In the genomic region with DNA sequence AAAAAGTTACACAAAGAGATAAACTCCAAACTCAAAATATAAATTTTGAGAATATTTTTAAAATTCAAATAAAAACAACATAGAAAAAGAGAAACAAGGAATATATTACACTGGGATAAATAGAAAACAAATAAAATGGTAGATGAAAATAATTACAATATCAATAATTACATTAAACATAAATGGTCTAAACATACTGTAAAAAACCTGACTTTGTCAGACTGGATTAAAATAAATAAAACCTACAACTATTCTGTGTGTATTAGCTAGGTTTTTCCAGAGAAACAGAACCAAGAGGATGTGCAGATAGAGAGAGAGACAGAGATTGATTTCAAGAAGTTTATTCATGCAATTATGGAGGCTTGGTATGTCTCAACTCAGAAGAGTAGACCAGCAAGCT, we compare ENCODE assay signal across 27 cellular contexts.
"Had no signal": no experiment of that assay in that cellular context is flagged by ENCODE, and none has a peak within 500 bp of the region (broad histone marks: within the 10 kb centered on the region; RNA-seq: fewer than 3 reads in every experiment).

No MANE protein-coding gene starts in this region.

- FAIRE-seq: small intestine had no signal

- H3K27ac Mint-ChIP-seq: nephron; neural progenitor cell; progenitor cell of endocrine pancreas; stimulated activated effector memory CD8-positive, alpha-beta T cell treated with anti-CD3 and anti-CD28 coated beads, Interleukin-12 subunit alpha, Interleukin-12 subunit beta, amount 100 ng/mL, for 72 hours; stimulated activated naive CD8-positive, alpha-beta T cell treated with anti-CD3 and anti-CD28 coated beads, Interleukin-15, Interleukin-2, amounts not matched to agents 100 ng/mL and 50 ng/mL, for 24 hours; type B pancreatic cell had no signal

- H3K9me3 Mint-ChIP-seq: natural killer cell; nephron; neural progenitor cell; stimulated activated effector memory CD8-positive, alpha-beta T cell treated with anti-CD3 and anti-CD28 coated beads, Interleukin-12 subunit alpha, Interleukin-12 subunit beta, amount 100 ng/mL, for 72 hours; stimulated activated naive CD8-positive, alpha-beta T cell treated with anti-CD3 and anti-CD28 coated beads, Interleukin-15, Interleukin-2, amounts not matched to agents 100 ng/mL and 50 ng/mL, for 24 hours; type B pancreatic cell had no signal

- H3K4me1 Mint-ChIP-seq: neural progenitor cell had no signal

- ATAC-seq: natural killer cell; psoas muscle; right cardiac atrium; right lobe of liver; stimulated activated effector memory CD8-positive, alpha-beta T cell treated with anti-CD3 and anti-CD28 coated beads, Interleukin-12 subunit alpha, Interleukin-12 subunit beta, amount 100 ng/mL, for 72 hours; stimulated activated naive B cell treated with anti-CD40 and anti-IgM and Interleukin-4, amounts not matched to agents 10 μg/mL and 1 μg/mL and 100 μg/mL, for 72 hours; upper lobe of right lung had no signal

- H3K4me3 Mint-ChIP-seq: natural killer cell; nephron; neural progenitor cell; stimulated activated effector memory CD8-positive, alpha-beta T cell treated with anti-CD3 and anti-CD28 coated beads, Interleukin-12 subunit alpha, Interleukin-12 subunit beta, amount 100 ng/mL, for 72 hours; stimulated activated naive CD8-positive, alpha-beta T cell treated with anti-CD3 and anti-CD28 coated beads, Interleukin-15, Interleukin-2, amounts not matched to agents 100 ng/mL and 50 ng/mL, for 24 hours; type B pancreatic cell had no signal

- H3K27me3 Mint-ChIP-seq: progenitor cell of endocrine pancreas; stimulated activated naive B cell treated with anti-CD40 and anti-IgM and Interleukin-4, amounts not matched to agents 10 μg/mL and 1 μg/mL and 100 μg/mL, for 72 hours; stimulated activated naive CD8-positive, alpha-beta T cell treated with anti-CD3 and anti-CD28 coated beads, Interleukin-15, Interleukin-2, amounts not matched to agents 100 ng/mL and 50 ng/mL, for 24 hours; type B pancreatic cell had no signal

- DNase-seq: natural killer cell; occipital lobe; ovary; posterior cingulate gyrus; psoas muscle; right cardiac atrium; right lobe of liver; sigmoid colon; small intestine; stimulated activated CD4-positive, alpha-beta T cell treated with anti-CD3 and anti-CD28 coated beads, Interleukin-15, amount 100 ng/mL, for 24 hours; stimulated activated CD4-positive, alpha-beta T cell treated with anti-CD3 and anti-CD28 coated beads, Interleukin-2, amount 100 ng/mL, for 24 hours; stimulated activated CD4-positive, alpha-beta T cell treated with anti-CD3 and anti-CD28 coated beads, Interleukin-2, amount 100 ng/mL, for 48 hours; stimulated activated CD4-positive, alpha-beta T cell treated with anti-CD3 and anti-CD28 coated beads, Interleukin-4, amount 100 ng/mL, for 24 hours; stimulated activated naive B cell treated with anti-CD40 and anti-IgM and Interleukin-4, amounts not matched to agents 10 μg/mL and 1 μg/mL and 100 μg/mL, for 72 hours; stimulated activated naive CD4-positive, alpha-beta T cell treated with Interleukin-2 at 50 U/mL for 16 hours; stomach; testis; tibial artery; transverse colon; upper lobe of right lung; uterus had no signal
